ENCODE assay signal across 11 cellular contexts in the genomic region with DNA sequence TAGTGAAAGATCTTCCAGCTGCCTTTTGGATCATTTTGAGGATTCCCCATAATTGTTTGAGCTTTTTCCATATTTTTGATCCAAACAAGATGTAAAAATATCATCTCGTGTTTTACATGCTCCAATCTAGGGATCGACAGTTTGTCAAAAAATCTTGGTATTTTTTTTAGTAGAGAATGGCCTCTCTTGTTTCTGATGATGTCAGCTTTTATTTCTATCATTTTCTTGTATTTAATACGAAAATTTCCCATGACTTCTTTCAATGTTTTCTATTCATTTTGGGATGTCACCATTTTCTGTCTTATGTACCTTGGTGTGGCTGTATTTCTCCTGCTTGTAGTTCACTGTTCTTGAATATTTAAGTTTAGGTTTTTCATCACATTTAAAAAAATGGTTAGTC.
"Had no signal": no experiment of that assay in that cellular context is flagged by ENCODE, and none has a peak within 500 bp of the region (broad histone marks: within the 10 kb centered on the region; RNA-seq: fewer than 3 reads in every experiment).

No MANE protein-coding gene starts in this region.

- H3K4me2 ChIP-seq: GM23338 had no signal

- ATAC-seq: GM23338, HCT116 had no signal

- H3K27ac ChIP-seq: GM23248 had no signal

- H3K4me3 ChIP-seq: GM23248, GM23338, HAP-1 had no signal

- H3K36me3 ChIP-seq: HAP-1 had no signal

- H2AFZ ChIP-seq: GM23248 had no signal

- FAIRE-seq: H1, H54 had no signal

- H3K4me1 Mint-ChIP-seq: GM23338, H9 had no signal

- H3K9ac ChIP-seq: GM23248 had no signal

- H3K27ac Mint-ChIP-seq: GM23338, H9, HFFc6 had no signal

- DNase-seq: GM23248, GOT3, H7, H9, HCEC 1CT, HFFc6 had no signal

- H3K9me3 ChIP-seq: HAP-1 had no signal

- H3K4me1 ChIP-seq: HAP-1 had no signal

- H3K4me3 Mint-ChIP-seq: GM23338, H9, HFFc6 had no signal
